ENCODE assay signal across 8 cellular contexts in genomic region chr15:70762469-70763119, GRCh38. TPM values are rescaled to one million over a fixed set of nuclear protein-coding genes. Genes with fewer than 3 reads are reported as not detected.
DNase-seq lines count a peak whose midpoint lies in the region; ATAC-seq and TF ChIP-seq lines count a peak whose summit lies in the region.

No MANE protein-coding gene starts in this region.

- peak overlapping the region; percentile 78 for H3K27ac Mint-ChIP-seq in dendritic cell treated with granulocyte-macrophage colony-stimulating factor and Interleukin-4, amounts not matched to agents 40 ng/mL and 50 ng/mL, for 4 days

- no peaks in the 10 kb centered on the region for H3K27me3 ChIP-seq in tibial nerve

- H3K4me3 Mint-ChIP-seq in dendritic cell treated with granulocyte-macrophage colony-stimulating factor and Interleukin-4, amounts not matched to agents 40 ng/mL and 50 ng/mL, for 4 days = peak overlapping the region; percentile 94

- no peaks in the 10 kb centered on the region for H3K9me3 Mint-ChIP-seq in dendritic cell treated with granulocyte-macrophage colony-stimulating factor and Interleukin-4, amounts not matched to agents 40 ng/mL and 50 ng/mL, for 4 days

- peaks cover 17% of the 10 kb centered on the region for H3K4me1 Mint-ChIP-seq in dendritic cell treated with granulocyte-macrophage colony-stimulating factor and Interleukin-4, amounts not matched to agents 40 ng/mL and 50 ng/mL, for 4 days (ENCODE audit: low read depth)

- H3K36me3 ChIP-seq in tibial nerve = no peaks in the 10 kb centered on the region

- no peaks in the 10 kb centered on the region for H3K9me3 ChIP-seq in tibial nerve

- H3K27ac ChIP-seq in tibial nerve = peak overlapping the region; percentile 90 to 98 (median 94)

- 0 to 1% methylated on average over 42 to 44 of the region's 45 CpGs for WGBS in tibial nerve, 2 donors

- intact Hi-C loops in dendritic cell treated with granulocyte-macrophage colony-stimulating factor and Interleukin-4, amounts not matched to agents 40 ng/mL and 50 ng/mL, for 4 days (cut with micrococcal nuclease) = loop anchor here (5.0 kb wide), 1 partner anchor 45 kb away; no protein-coding TSS in a partner anchor

- peaks cover 0 to 59% (median 11%) of the 10 kb centered on the region in 4 donors for H3K4me1 ChIP-seq in tibial nerve

- ATAC-seq in HG02610 (IDR thresholded peaks at IDR 0.05; ENCODE audit: unreplicated experiment) (peak; percentile 4), HG03521 (IDR thresholded peaks at IDR 0.05; ENCODE audit: unreplicated experiment) (no peak)

- peak in 1 of 2 donors; percentile 34 for TF ChIP-seq POLR2A in tibial nerve (IDR thresholded peaks at IDR 0.05)

- H3K27me3 Mint-ChIP-seq in dendritic cell treated with granulocyte-macrophage colony-stimulating factor and Interleukin-4, amounts not matched to agents 40 ng/mL and 50 ng/mL, for 4 days = peaks cover 37% of the 10 kb centered on the region

- H3K36me3 Mint-ChIP-seq in dendritic cell treated with granulocyte-macrophage colony-stimulating factor and Interleukin-4, amounts not matched to agents 40 ng/mL and 50 ng/mL, for 4 days (ENCODE audit: low read depth) = peaks cover 13% of the 10 kb centered on the region

- TF ChIP-seq CTCF in tibial nerve (IDR thresholded peaks at IDR 0.05) (peak in 1 of 5 experiments; percentile 15), GM10266 (IDR thresholded peaks at IDR 0.05; ENCODE audit: control insufficient read depth, insufficient read depth, low read depth, missing control alignments) (no peak)

- peak overlapping the region; percentile 69 to 99 (median 87) for H3K4me3 ChIP-seq in tibial nerve

- TF ChIP-seq EP300 in tibial nerve (IDR thresholded peaks at IDR 0.05) = peak in 1 of 2 donors; percentile 58

- peak; percentile 21 for DNase-seq in DMS53 treated with DMSO at 0.1 percent for 48 hours (lab: John Stamatoyannopoulos, UW; ENCODE audit: unreplicated experiment)
- peak; percentile 23 to 68 for DNase-seq in SW 1271 (lab: John Stamatoyannopoulos, UW)
- peak; percentile 35 to 60 for DNase-seq in lung microvascular endothelial cell (ENCODE audit: low read depth in 2 of 2)
- peak; percentile 29 to 58 for DNase-seq in tibial nerve (ENCODE audit: low spot score in 2 of 2)
- DNase-seq in GM10266 (ENCODE audit: extremely low spot score) = no peak

RNA-seq across cellular contexts. Expression of gene UACA, which starts 0.8 kb away (rescaled TPM):
- total RNA-seq in lung microvascular endothelial cell = 102 and 189 TPM in 2 replicates
- 100 to 1,000 TPM; 107 to 210 (median 168) TPM for total RNA-seq in tibial nerve
